In the genomic region with DNA sequence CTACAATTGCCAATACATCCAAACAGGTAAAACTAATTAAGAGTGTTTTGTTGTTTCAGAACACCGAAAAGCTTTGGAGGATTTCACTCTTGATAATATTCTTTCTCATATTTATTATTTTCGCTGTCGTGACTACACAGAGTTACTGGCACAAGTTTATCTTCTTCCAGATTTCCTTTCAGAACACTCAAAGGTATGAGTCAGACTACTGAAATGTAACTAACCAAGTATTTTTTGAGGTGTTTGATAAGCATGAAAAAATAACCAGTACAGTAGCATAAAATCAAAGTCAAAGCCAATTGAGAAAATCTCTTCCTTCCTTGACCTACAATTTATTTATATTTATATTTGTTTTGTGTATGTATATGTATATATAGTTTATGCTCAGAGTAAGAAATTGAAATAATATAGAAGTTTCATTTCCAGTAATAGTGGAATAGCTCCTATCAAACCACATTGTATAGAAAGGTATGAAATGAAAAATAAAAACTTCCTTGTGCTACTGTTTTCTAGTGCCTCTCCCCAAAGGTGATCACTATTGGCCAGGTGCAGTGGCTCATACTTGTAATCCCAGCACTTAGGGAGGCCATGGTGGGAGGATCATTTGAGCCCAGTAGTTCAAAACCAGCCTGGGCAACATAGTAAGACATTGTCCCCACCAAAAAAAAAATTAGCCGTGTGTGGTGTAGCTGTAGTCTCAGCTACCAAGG, we compare ENCODE assay signal across 1 cellular context.
TF ChIP-seq lines count a peak whose summit lies in the region.

No MANE protein-coding gene starts in this region.

TF ChIP-seq in GM12891, 5 proteins besides CTCF, POLR2A, EP300 and RAD21:
- no peak for TF ChIP-seq PAX5 (IDR thresholded peaks at IDR 0.05; ENCODE audit: insufficient read depth, low read length, severe bottlenecking)
- no peak for TF ChIP-seq POU2F2 (IDR thresholded peaks at IDR 0.05; ENCODE audit: low read depth, low read length)
- TF ChIP-seq SPI1 (IDR thresholded peaks at IDR 0.05; ENCODE audit: low read depth, low read length): no peak
- no peak for TF ChIP-seq TAF1 (IDR thresholded peaks at IDR 0.05; ENCODE audit: low read depth, low read length)
- TF ChIP-seq POLR2AphosphoS5 (IDR thresholded peaks at IDR 0.05; ENCODE audit: low read depth, low read length): no peak
